Comparison of ENCODE assay signal across 8 cellular contexts in genomic region chr13:51020600-51020999, GRCh38.
"Had no signal": no experiment of that assay in that cellular context is flagged by ENCODE, and none has a peak within 500 bp of the region (broad histone marks: within the 10 kb centered on the region; RNA-seq: fewer than 3 reads in every experiment).

No MANE protein-coding gene starts in this region.

- FAIRE-seq: H54, HepG2 had no signal

- H3K4me3 ChIP-seq: GM23248 had no signal

- DNase-seq: GM23248, GOT3, H9, HCEC 1CT, KBM-7 had no signal

- ATAC-seq: HepG2 had no signal

- H3K4me3 Mint-ChIP-seq: H9 had no signal

- H3K9ac ChIP-seq: GM23248 had no signal

- H3K27ac ChIP-seq: GM23248, HL-60 had no signal

- H3K27ac Mint-ChIP-seq: H9 had no signal

- H2AFZ ChIP-seq: GM23248 had no signal
